ENCODE assay signal across 2 cellular contexts in genomic region chr18:36129300-36130038, GRCh38.
TF ChIP-seq lines count a peak whose summit lies in the region.

A gene with protein sequence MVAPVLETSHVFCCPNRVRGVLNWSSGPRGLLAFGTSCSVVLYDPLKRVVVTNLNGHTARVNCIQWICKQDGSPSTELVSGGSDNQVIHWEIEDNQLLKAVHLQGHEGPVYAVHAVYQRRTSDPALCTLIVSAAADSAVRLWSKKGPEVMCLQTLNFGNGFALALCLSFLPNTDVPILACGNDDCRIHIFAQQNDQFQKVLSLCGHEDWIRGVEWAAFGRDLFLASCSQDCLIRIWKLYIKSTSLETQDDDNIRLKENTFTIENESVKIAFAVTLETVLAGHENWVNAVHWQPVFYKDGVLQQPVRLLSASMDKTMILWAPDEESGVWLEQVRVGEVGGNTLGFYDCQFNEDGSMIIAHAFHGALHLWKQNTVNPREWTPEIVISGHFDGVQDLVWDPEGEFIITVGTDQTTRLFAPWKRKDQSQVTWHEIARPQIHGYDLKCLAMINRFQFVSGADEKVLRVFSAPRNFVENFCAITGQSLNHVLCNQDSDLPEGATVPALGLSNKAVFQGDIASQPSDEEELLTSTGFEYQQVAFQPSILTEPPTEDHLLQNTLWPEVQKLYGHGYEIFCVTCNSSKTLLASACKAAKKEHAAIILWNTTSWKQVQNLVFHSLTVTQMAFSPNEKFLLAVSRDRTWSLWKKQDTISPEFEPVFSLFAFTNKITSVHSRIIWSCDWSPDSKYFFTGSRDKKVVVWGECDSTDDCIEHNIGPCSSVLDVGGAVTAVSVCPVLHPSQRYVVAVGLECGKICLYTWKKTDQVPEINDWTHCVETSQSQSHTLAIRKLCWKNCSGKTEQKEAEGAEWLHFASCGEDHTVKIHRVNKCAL (plus strand): TSS chr18:36129899. CDS start chr18:36129934, 35 bp downstream.
A gene with protein sequence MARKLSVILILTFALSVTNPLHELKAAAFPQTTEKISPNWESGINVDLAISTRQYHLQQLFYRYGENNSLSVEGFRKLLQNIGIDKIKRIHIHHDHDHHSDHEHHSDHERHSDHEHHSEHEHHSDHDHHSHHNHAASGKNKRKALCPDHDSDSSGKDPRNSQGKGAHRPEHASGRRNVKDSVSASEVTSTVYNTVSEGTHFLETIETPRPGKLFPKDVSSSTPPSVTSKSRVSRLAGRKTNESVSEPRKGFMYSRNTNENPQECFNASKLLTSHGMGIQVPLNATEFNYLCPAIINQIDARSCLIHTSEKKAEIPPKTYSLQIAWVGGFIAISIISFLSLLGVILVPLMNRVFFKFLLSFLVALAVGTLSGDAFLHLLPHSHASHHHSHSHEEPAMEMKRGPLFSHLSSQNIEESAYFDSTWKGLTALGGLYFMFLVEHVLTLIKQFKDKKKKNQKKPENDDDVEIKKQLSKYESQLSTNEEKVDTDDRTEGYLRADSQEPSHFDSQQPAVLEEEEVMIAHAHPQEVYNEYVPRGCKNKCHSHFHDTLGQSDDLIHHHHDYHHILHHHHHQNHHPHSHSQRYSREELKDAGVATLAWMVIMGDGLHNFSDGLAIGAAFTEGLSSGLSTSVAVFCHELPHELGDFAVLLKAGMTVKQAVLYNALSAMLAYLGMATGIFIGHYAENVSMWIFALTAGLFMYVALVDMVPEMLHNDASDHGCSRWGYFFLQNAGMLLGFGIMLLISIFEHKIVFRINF (minus strand): TSS chr18:36129340. CDS start chr18:36127007, 2,333 bp downstream.

TF ChIP-seq in IMR-90, 13 proteins besides CTCF, POLR2A, EP300 and RAD21:
- TF ChIP-seq CEBPB (IDR thresholded peaks at IDR 0.05; ENCODE audit: low read depth, low read length) (no peak), USF2 (IDR thresholded peaks at IDR 0.05; ENCODE audit: low read depth, low read length) (peak; percentile 7; the same call in 1 of the 2 replicates), RFX5 (IDR thresholded peaks at IDR 0.05; ENCODE audit: low read depth, low read length) (0 out of 2 replicates have a peak, but pooled peaks have one; percentile 39), NFE2L2 (IDR thresholded peaks at IDR 0.05; ENCODE audit: low read depth, low read length) (no peak), MXI1 (IDR thresholded peaks at IDR 0.05; ENCODE audit: borderline replicate concordance, low read depth, low read length) (peak; percentile 95), FOS (IDR thresholded peaks at IDR 0.05; ENCODE audit: low read depth, low read length) (no peak), SMC3 (IDR thresholded peaks at IDR 0.05; ENCODE audit: low read depth, low read length) (no peak), MAFK (IDR thresholded peaks at IDR 0.05; ENCODE audit: low read depth, low read length) (no peak), BHLHE40 (IDR thresholded peaks at IDR 0.05; ENCODE audit: low read depth, low read length) (peak; percentile 87), MAZ (IDR thresholded peaks at IDR 0.05; ENCODE audit: borderline replicate concordance, low read depth, low read length) (peak; percentile 85), RCOR1 (IDR thresholded peaks at IDR 0.05; ENCODE audit: insufficient replicate concordance, low read length) (peak; percentile 44), CHD1 (IDR thresholded peaks at IDR 0.05; ENCODE audit: low read depth, low read length) (no peak), ELK1 (IDR thresholded peaks at IDR 0.05; ENCODE audit: borderline replicate concordance, low read depth, low read length) (no peak)

TF ChIP-seq in endothelial cell of umbilical vein, 7 proteins besides CTCF, POLR2A, EP300 and RAD21:
- TF ChIP-seq MYC (IDR thresholded peaks at IDR 0.05; ENCODE audit: low read depth, low read length) (no peak), EZH2 (IDR thresholded peaks at IDR 0.05; ENCODE audit: borderline replicate concordance, low read depth, low read length, severe bottlenecking) (no peak), FOS (IDR thresholded peaks at IDR 0.05; ENCODE audit: borderline replicate concordance, insufficient read depth, low read length) (no peak), GATA2 (IDR thresholded peaks at IDR 0.05; ENCODE audit: insufficient read depth, insufficient read length, low read depth, low read length) (no peak), POLR2AphosphoS5 (IDR thresholded peaks at IDR 0.05; ENCODE audit: insufficient read depth, low read depth, low read length) (peak; percentile 70), JUN (IDR thresholded peaks at IDR 0.05; ENCODE audit: borderline replicate concordance, insufficient read depth, insufficient read length, low read depth) (no peak)
- TF ChIP-seq, protein P1, sequence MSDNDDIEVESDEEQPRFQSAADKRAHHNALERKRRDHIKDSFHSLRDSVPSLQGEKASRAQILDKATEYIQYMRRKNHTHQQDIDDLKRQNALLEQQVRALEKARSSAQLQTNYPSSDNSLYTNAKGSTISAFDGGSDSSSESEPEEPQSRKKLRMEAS (IDR thresholded peaks at IDR 0.05; ENCODE audit: insufficient read depth, insufficient read length), result peak; percentile 58
